In the genomic region with DNA sequence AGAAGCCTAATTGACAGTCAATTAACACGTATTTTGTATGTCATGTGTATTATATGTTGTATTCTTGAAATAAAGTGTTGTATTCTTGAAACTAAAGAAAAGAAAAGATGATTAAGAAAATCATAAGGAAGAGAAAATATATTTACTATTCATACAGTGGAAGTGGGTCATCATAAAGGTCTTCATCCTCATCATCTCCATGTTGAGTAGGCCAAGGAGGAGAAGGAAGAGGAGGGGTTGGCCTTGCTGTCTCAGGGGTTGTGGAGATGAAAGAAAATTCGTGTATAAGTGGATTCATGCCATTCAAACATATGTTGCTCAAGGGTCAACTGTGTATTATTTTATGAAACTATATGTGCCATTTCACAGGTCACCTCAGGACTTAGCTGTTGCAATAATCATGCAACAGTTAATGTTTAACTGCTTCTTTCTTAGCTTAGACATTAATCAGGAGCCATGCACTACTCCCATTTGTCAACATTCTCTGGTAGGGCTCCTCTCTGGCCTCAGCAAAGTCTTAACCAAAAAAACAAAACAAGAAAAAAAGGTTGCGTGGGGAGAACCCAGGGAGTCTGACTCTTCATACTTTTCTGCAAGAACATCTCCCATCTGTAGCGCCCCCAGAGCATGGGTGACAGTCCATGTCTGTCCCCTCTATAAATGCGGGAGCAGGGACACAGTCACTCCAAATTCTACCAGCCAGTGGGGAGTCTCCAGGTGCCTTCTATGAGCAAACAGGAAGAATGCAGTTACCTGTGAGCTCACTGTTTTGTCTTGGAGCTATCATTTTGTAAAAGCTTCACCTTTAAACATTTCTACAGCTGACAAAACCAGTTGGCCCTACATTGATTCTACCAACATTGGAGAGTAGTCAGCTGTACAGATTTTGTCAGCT, we compare ENCODE assay signal across 1 cellular context.
TF ChIP-seq lines count a peak whose summit lies in the region.

No MANE protein-coding gene starts in this region.

TF ChIP-seq in HepG2, 621 proteins besides CTCF, POLR2A, EP300 and RAD21 (continued from another document and continues in another):
- TF ChIP-seq, protein P1, sequence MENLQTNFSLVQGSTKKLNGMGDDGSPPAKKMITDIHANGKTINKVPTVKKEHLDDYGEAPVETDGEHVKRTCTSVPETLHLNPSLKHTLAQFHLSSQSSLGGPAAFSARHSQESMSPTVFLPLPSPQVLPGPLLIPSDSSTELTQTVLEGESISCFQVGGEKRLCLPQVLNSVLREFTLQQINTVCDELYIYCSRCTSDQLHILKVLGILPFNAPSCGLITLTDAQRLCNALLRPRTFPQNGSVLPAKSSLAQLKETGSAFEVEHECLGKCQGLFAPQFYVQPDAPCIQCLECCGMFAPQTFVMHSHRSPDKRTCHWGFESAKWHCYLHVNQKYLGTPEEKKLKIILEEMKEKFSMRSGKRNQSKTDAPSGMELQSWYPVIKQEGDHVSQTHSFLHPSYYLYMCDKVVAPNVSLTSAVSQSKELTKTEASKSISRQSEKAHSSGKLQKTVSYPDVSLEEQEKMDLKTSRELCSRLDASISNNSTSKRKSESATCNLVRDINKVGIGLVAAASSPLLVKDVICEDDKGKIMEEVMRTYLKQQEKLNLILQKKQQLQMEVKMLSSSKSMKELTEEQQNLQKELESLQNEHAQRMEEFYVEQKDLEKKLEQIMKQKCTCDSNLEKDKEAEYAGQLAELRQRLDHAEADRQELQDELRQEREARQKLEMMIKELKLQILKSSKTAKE (CRISPR knock-in tag; IDR thresholded peaks at IDR 0.05; ENCODE audit: borderline replicate concordance), result no peak
- TF ChIP-seq ARNTL (CRISPR knock-in tag; IDR thresholded peaks at IDR 0.05) (no peak), NRL (CRISPR knock-in tag; IDR thresholded peaks at IDR 0.05; ENCODE audit: borderline replicate concordance) (no peak), ZNF253 (CRISPR knock-in tag; IDR thresholded peaks at IDR 0.05; ENCODE audit: borderline replicate concordance) (no peak), ZNF44 (CRISPR knock-in tag; IDR thresholded peaks at IDR 0.05) (no peak), RXRB (CRISPR knock-in tag; IDR thresholded peaks at IDR 0.05; ENCODE audit: borderline replicate concordance) (peak; percentile 98), ZNF572 (CRISPR knock-in tag; IDR thresholded peaks at IDR 0.05) (no peak), HDAC6 (IDR thresholded peaks at IDR 0.05; ENCODE audit: low read depth, low read length) (no peak), NR1H2 (CRISPR knock-in tag; IDR thresholded peaks at IDR 0.05; ENCODE audit: borderline replicate concordance, low read depth) (no peak), HDAC2 (CRISPR knock-in tag; IDR thresholded peaks at IDR 0.05) (peak; percentile 68), TAF1 (CRISPR knock-in tag; IDR thresholded peaks at IDR 0.05) (no peak), ZNF3 (CRISPR knock-in tag; IDR thresholded peaks at IDR 0.05) (no peak), CEBPB (IDR thresholded peaks at IDR 0.05; ENCODE audit: borderline replicate concordance, low read depth, low read length) (peak; percentile 97), ARHGAP35 (CRISPR knock-in tag; IDR thresholded peaks at IDR 0.05; ENCODE audit: borderline replicate concordance) (no peak), ZNF20 (CRISPR knock-in tag; IDR thresholded peaks at IDR 0.05) (no peak), AGO2 (optimal IDR thresholded peaks at IDR 0.05; ENCODE audit: low read depth, low read length) (no peak), SOX6 (IDR thresholded peaks at IDR 0.05) (no peak), SOX6 (CRISPR knock-in tag; IDR thresholded peaks at IDR 0.05) (peak; percentile 77), ZNF781 (CRISPR knock-in tag; IDR thresholded peaks at IDR 0.05; ENCODE audit: borderline replicate concordance, not compliant biosample characterization) (no peak), U2AF1 (optimal IDR thresholded peaks at IDR 0.05; ENCODE audit: low read depth, low read length) (no peak), ZNF121 (CRISPR knock-in tag; IDR thresholded peaks at IDR 0.05) (no peak), ZMYM2 (CRISPR knock-in tag; IDR thresholded peaks at IDR 0.05) (no peak), SATB2 (CRISPR knock-in tag; IDR thresholded peaks at IDR 0.05) (no peak), NR2F1 (CRISPR knock-in tag; IDR thresholded peaks at IDR 0.05) (0 out of 4 replicates have a peak, but pooled peaks of 1 of the 2 experiments have one; percentile 42), ARID2 (CRISPR knock-in tag; IDR thresholded peaks at IDR 0.05; ENCODE audit: borderline replicate concordance) (no peak), RFX5 (IDR thresholded peaks at IDR 0.05; ENCODE audit: low read depth, low read length) (no peak), SMAD9 (CRISPR knock-in tag; IDR thresholded peaks at IDR 0.05) (no peak), AHR (CRISPR knock-in tag; IDR thresholded peaks at IDR 0.05) (no peak), FLYWCH1 (CRISPR knock-in tag; IDR thresholded peaks at IDR 0.05) (no peak), ZNF12 (CRISPR knock-in tag; IDR thresholded peaks at IDR 0.05) (no peak), ZBTB3 (CRISPR knock-in tag; IDR thresholded peaks at IDR 0.05; ENCODE audit: borderline replicate concordance, low read depth) (no peak), CREB1 (IDR thresholded peaks at IDR 0.05) (no peak), CREB1 (CRISPR knock-in tag; IDR thresholded peaks at IDR 0.05) (0 out of 2 replicates have a peak, but pooled peaks have one; percentile 44), ZKSCAN8 (CRISPR knock-in tag; IDR thresholded peaks at IDR 0.05; ENCODE audit: borderline replicate concordance) (peak; percentile 48; the same call in 1 of the 2 replicates), HHEX (CRISPR knock-in tag; IDR thresholded peaks at IDR 0.05) (no peak), WIZ (CRISPR knock-in tag; IDR thresholded peaks at IDR 0.05) (no peak), KDM2A (CRISPR knock-in tag; IDR thresholded peaks at IDR 0.05; ENCODE audit: borderline replicate concordance, low read depth) (no peak), SOX5 (CRISPR knock-in tag; IDR thresholded peaks at IDR 0.05; ENCODE audit: borderline replicate concordance) (peak; percentile 80; the same call in 1 of the 2 replicates)
- TF ChIP-seq, protein P2, sequence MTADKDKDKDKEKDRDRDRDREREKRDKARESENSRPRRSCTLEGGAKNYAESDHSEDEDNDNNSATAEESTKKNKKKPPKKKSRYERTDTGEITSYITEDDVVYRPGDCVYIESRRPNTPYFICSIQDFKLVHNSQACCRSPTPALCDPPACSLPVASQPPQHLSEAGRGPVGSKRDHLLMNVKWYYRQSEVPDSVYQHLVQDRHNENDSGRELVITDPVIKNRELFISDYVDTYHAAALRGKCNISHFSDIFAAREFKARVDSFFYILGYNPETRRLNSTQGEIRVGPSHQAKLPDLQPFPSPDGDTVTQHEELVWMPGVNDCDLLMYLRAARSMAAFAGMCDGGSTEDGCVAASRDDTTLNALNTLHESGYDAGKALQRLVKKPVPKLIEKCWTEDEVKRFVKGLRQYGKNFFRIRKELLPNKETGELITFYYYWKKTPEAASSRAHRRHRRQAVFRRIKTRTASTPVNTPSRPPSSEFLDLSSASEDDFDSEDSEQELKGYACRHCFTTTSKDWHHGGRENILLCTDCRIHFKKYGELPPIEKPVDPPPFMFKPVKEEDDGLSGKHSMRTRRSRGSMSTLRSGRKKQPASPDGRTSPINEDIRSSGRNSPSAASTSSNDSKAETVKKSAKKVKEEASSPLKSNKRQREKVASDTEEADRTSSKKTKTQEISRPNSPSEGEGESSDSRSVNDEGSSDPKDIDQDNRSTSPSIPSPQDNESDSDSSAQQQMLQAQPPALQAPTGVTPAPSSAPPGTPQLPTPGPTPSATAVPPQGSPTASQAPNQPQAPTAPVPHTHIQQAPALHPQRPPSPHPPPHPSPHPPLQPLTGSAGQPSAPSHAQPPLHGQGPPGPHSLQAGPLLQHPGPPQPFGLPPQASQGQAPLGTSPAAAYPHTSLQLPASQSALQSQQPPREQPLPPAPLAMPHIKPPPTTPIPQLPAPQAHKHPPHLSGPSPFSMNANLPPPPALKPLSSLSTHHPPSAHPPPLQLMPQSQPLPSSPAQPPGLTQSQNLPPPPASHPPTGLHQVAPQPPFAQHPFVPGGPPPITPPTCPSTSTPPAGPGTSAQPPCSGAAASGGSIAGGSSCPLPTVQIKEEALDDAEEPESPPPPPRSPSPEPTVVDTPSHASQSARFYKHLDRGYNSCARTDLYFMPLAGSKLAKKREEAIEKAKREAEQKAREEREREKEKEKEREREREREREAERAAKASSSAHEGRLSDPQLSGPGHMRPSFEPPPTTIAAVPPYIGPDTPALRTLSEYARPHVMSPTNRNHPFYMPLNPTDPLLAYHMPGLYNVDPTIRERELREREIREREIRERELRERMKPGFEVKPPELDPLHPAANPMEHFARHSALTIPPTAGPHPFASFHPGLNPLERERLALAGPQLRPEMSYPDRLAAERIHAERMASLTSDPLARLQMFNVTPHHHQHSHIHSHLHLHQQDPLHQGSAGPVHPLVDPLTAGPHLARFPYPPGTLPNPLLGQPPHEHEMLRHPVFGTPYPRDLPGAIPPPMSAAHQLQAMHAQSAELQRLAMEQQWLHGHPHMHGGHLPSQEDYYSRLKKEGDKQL (CRISPR knock-in tag; IDR thresholded peaks at IDR 0.05; ENCODE audit: low read depth), result no peak
- TF ChIP-seq, protein P3, sequence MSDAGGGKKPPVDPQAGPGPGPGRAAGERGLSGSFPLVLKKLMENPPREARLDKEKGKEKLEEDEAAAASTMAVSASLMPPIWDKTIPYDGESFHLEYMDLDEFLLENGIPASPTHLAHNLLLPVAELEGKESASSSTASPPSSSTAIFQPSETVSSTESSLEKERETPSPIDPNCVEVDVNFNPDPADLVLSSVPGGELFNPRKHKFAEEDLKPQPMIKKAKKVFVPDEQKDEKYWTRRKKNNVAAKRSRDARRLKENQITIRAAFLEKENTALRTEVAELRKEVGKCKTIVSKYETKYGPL (CRISPR knock-in tag; IDR thresholded peaks at IDR 0.05), result no peak
- TF ChIP-seq, protein P4, sequence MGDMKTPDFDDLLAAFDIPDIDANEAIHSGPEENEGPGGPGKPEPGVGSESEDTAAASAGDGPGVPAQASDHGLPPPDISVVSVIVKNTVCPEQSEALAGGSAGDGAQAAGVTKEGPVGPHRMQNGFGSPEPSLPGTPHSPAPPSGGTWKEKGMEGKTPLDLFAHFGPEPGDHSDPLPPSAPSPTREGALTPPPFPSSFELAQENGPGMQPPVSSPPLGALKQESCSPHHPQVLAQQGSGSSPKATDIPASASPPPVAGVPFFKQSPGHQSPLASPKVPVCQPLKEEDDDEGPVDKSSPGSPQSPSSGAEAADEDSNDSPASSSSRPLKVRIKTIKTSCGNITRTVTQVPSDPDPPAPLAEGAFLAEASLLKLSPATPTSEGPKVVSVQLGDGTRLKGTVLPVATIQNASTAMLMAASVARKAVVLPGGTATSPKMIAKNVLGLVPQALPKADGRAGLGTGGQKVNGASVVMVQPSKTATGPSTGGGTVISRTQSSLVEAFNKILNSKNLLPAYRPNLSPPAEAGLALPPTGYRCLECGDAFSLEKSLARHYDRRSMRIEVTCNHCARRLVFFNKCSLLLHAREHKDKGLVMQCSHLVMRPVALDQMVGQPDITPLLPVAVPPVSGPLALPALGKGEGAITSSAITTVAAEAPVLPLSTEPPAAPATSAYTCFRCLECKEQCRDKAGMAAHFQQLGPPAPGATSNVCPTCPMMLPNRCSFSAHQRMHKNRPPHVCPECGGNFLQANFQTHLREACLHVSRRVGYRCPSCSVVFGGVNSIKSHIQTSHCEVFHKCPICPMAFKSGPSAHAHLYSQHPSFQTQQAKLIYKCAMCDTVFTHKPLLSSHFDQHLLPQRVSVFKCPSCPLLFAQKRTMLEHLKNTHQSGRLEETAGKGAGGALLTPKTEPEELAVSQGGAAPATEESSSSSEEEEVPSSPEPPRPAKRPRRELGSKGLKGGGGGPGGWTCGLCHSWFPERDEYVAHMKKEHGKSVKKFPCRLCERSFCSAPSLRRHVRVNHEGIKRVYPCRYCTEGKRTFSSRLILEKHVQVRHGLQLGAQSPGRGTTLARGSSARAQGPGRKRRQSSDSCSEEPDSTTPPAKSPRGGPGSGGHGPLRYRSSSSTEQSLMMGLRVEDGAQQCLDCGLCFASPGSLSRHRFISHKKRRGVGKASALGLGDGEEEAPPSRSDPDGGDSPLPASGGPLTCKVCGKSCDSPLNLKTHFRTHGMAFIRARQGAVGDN (CRISPR knock-in tag; IDR thresholded peaks at IDR 0.05), result no peak
- TF ChIP-seq, protein P5, sequence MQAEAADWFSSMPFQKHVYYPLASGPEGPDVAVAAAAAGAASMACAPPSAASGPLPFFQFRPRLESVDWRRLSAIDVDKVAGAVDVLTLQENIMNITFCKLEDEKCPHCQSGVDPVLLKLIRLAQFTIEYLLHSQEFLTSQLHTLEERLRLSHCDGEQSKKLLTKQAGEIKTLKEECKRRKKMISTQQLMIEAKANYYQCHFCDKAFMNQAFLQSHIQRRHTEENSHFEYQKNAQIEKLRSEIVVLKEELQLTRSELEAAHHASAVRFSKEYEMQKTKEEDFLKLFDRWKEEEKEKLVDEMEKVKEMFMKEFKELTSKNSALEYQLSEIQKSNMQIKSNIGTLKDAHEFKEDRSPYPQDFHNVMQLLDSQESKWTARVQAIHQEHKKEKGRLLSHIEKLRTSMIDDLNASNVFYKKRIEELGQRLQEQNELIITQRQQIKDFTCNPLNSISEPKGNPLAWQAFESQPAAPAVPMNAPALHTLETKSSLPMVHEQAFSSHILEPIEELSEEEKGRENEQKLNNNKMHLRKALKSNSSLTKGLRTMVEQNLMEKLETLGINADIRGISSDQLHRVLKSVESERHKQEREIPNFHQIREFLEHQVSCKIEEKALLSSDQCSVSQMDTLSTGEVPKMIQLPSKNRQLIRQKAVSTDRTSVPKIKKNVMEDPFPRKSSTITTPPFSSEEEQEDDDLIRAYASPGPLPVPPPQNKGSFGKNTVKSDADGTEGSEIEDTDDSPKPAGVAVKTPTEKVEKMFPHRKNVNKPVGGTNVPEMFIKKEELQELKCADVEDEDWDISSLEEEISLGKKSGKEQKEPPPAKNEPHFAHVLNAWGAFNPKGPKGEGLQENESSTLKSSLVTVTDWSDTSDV (CRISPR knock-in tag; IDR thresholded peaks at IDR 0.05), result no peak
- TF ChIP-seq, protein P6, sequence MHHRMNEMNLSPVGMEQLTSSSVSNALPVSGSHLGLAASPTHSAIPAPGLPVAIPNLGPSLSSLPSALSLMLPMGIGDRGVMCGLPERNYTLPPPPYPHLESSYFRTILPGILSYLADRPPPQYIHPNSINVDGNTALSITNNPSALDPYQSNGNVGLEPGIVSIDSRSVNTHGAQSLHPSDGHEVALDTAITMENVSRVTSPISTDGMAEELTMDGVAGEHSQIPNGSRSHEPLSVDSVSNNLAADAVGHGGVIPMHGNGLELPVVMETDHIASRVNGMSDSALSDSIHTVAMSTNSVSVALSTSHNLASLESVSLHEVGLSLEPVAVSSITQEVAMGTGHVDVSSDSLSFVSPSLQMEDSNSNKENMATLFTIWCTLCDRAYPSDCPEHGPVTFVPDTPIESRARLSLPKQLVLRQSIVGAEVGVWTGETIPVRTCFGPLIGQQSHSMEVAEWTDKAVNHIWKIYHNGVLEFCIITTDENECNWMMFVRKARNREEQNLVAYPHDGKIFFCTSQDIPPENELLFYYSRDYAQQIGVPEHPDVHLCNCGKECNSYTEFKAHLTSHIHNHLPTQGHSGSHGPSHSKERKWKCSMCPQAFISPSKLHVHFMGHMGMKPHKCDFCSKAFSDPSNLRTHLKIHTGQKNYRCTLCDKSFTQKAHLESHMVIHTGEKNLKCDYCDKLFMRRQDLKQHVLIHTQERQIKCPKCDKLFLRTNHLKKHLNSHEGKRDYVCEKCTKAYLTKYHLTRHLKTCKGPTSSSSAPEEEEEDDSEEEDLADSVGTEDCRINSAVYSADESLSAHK (CRISPR knock-in tag; IDR thresholded peaks at IDR 0.05; ENCODE audit: borderline replicate concordance), result no peak
